14 cellular contexts compared by ENCODE assay signal in genomic region chr4:61540944-61541343, GRCh38.
DNase-seq lines count a peak whose midpoint lies in the region; ATAC-seq and TF ChIP-seq lines count a peak whose summit lies in the region.
"Had no signal": no experiment of that assay in that cellular context is flagged by ENCODE, and none has a peak within 500 bp of the region (broad histone marks: within the 10 kb centered on the region; RNA-seq: fewer than 3 reads in every experiment).

No MANE protein-coding gene starts in this region.

- peaks cover 4% of the 10 kb centered on the region; the same call in 1 of the 2 replicates for H3K4me1 ChIP-seq in HEK293 (ENCODE audit: control insufficient read depth, insufficient read depth, low read length)
- H3K4me1 ChIP-seq in mucosa of descending colon (ENCODE audit: low read depth), result peaks cover 4% of the 10 kb centered on the region
- H3K4me1 ChIP-seq: suprapubic skin had no signal

- no peak overlapping the region for H3K27ac ChIP-seq in HEK293 (ENCODE audit: extremely low read depth, low read depth, low read length)
- H3K27ac ChIP-seq: heart right ventricle, skin epidermis, suprapubic skin had no signal

- no peaks in the 10 kb centered on the region for H3K36me3 ChIP-seq in HEK293 (ENCODE audit: control insufficient read depth in 2 of 2, insufficient read depth in 1 of 2, low read length in 2 of 2)
- H3K36me3 ChIP-seq in mucosa of descending colon (ENCODE audit: low read depth), result no peaks in the 10 kb centered on the region
- H3K36me3 ChIP-seq: heart right ventricle, suprapubic skin had no signal

- H3K9me3 ChIP-seq in HEK293 (ENCODE audit: control insufficient read depth, insufficient read depth, low read depth, low read length) (no peaks in the 10 kb centered on the region), mucosa of descending colon (no peaks in the 10 kb centered on the region)
- H3K9me3 ChIP-seq: suprapubic skin had no signal

- CTCF ChIA-PET in HEK293 (lab: Yijun Ruan, JAX), result interaction anchor here (0.6 to 0.7 kb wide), 2 partner anchors 321 to 398 kb away, joined by 3 read pairs; no protein-coding TSS in a partner anchor

- intact Hi-C loops in mucosa of descending colon (cut with DNase I, micrococcal nuclease), result no loop called here

- H3K4me3 ChIP-seq in HEK293 (ENCODE audit: low read depth, low read length) (no peak overlapping the region), mucosa of descending colon (no peak overlapping the region)
- H3K4me3 ChIP-seq: heart right ventricle, skin epidermis, suprapubic skin had no signal

- POLR2A ChIA-PET in HEK293 (lab: Yijun Ruan, JAX), result no interaction called here

- DNase-seq in NCI-H1417 treated with DMSO at 0.1 percent for 48 hours (lab: John Stamatoyannopoulos, UW), result peak; percentile 23
- peak; percentile 32 for DNase-seq in SW480 (ENCODE audit: low spot score)
- DNase-seq in mucosa of descending colon, result peak; percentile 49 to 84 (median 66)
- no peak for DNase-seq in islet precursor cell
- DNase-seq: activated CD4-positive, alpha-beta T cell treated with anti-CD3 and anti-CD28 coated beads for 48 hours; heart right ventricle; mammary epithelial cell; NCI-H1436; nucleus accumbens had no signal

- TF ChIP-seq CTCF in HEK293 (tag by site-specific recombination; IDR thresholded peaks at IDR 0.05), result no peak
- TF ChIP-seq CTCF in mucosa of descending colon (IDR thresholded peaks at IDR 0.05), result no peak

- ATAC-seq in mucosa of descending colon (peak; percentile 99), HG02885 (IDR thresholded peaks at IDR 0.05; ENCODE audit: poor library complexity, unreplicated experiment) (no peak), HG03097 (IDR thresholded peaks at IDR 0.05; ENCODE audit: low FRiP score, unreplicated experiment) (no peak)

TF ChIP-seq in HEK293, 187 proteins besides CTCF, POLR2A, EP300 and RAD21:
- TF ChIP-seq, protein P1, sequence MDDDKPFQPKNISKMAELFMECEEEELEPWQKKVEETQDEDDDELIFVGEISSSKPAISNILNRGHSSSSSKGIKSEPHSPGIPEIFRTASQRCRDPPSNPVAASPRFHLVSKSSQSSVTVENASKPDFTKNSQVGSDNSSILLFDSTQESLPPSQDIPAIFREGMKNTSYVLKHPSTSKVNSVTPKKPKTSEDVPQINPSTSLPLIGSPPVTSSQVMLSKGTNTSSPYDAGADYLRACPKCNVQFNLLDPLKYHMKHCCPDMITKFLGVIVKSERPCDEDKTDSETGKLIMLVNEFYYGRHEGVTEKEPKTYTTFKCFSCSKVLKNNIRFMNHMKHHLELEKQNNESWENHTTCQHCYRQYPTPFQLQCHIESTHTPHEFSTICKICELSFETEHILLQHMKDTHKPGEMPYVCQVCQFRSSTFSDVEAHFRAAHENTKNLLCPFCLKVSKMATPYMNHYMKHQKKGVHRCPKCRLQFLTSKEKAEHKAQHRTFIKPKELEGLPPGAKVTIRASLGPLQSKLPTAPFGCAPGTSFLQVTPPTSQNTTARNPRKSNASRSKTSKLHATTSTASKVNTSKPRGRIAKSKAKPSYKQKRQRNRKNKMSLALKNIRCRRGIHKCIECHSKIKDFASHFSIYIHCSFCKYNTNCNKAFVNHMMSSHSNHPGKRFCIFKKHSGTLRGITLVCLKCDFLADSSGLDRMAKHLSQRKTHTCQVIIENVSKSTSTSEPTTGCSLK (tag by site-specific recombination; IDR thresholded peaks at IDR 0.05), result no peak
- 0 out of 2 replicates have a peak, but pooled peaks have one; percentile 27 for TF ChIP-seq PRDM4 (tag by site-specific recombination; IDR thresholded peaks at IDR 0.05)
- no peak for TF ChIP-seq ZNF174 (tag by site-specific recombination; IDR thresholded peaks at IDR 0.05)
- peak; percentile 86 for TF ChIP-seq ZSCAN16 (tag by site-specific recombination; IDR thresholded peaks at IDR 0.05)
- TF ChIP-seq ZSCAN23 (tag by site-specific recombination; IDR thresholded peaks at IDR 0.05), result no peak
